ENCODE assay signal across 13 cellular contexts in the genomic region with DNA sequence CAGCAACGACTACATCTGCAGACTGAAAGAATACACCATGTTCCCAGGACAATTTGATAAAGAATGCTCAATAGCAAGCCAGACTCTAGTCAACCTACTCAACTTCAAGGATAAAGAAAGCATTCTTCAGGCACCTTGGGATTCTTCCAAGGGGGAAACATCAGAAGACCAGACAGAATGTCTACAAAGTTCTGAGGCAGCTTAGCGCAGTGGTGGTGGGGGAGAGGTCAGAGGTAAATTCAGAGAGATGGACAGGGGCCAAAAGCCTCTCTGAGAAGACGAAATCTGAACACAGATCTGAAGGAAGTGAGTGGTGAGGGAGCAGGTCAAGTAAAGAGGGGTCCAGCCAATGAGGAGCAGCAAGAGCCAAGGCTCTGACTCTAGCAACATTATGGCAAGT. TPM values are rescaled to one million over a fixed set of nuclear protein-coding genes. Genes with fewer than 3 reads are reported as not detected.
DNase-seq lines count a peak whose midpoint lies in the region; ATAC-seq and TF ChIP-seq lines count a peak whose summit lies in the region.
"Had no signal": no experiment of that assay in that cellular context is flagged by ENCODE, and none has a peak within 500 bp of the region (broad histone marks: within the 10 kb centered on the region; RNA-seq: fewer than 3 reads in every experiment).

No MANE protein-coding gene starts in this region.

- no peaks in the 10 kb centered on the region for H3K27me3 Mint-ChIP-seq in CD8-positive, alpha-beta T cell (ENCODE audit: low read depth)

- H3K9me3 Mint-ChIP-seq in CD8-positive, alpha-beta T cell = no peaks in the 10 kb centered on the region

- no peaks in the 10 kb centered on the region for H3F3A ChIP-seq in MM.1S (ENCODE audit: insufficient read depth, low read length)

- intact Hi-C loops in CD8-positive, alpha-beta T cell (cut with DNase I, micrococcal nuclease) = no loop called here
- intact Hi-C loops in esophagus squamous epithelium (cut with DNase I) (no loop called here), prostate gland (cut with DNase I) (no loop called here)

- no peak overlapping the region for H3K9ac ChIP-seq in MM.1S (ENCODE audit: low read length)

- DNase-seq in CD8-positive, alpha-beta T cell = no peak
- DNase-seq in esophagus squamous epithelium (lab: John Stamatoyannopoulos, UW) = no peak
- no peak for DNase-seq in prostate gland (ENCODE audit: low spot score)
- DNase-seq in RKO (ENCODE audit: low spot score) = no peak
- DNase-seq in GM19238 (ENCODE audit: insufficient read length, low spot score) = no peak
- no peak for DNase-seq in MM.1S
- DNase-seq: activated CD4-positive, alpha-beta T cell treated with anti-CD3 and anti-CD28 coated beads for 4 hours; Caco-2; NCI-H1105 treated with DMSO at 0.1 percent for 48 hours; NCI-H69; spleen had no signal

- no peak overlapping the region for H3K4me3 Mint-ChIP-seq in CD8-positive, alpha-beta T cell

- H3K27ac ChIP-seq in CD8-positive, alpha-beta T cell (ENCODE audit: low read depth, low read length) = no peak overlapping the region
- H3K27ac ChIP-seq in VCaP (peak overlapping the region; percentile 95), esophagus squamous epithelium (peak overlapping the region in 3 of 4 donors; percentile 38 to 71 (median 42)), prostate gland (peak overlapping the region; percentile 57 to 74), MM.1S (ENCODE audit: low read length) (no peak overlapping the region)

- no peak for TF ChIP-seq CTCF in CD8-positive, alpha-beta T cell (IDR thresholded peaks at IDR 0.05)
- no peak for TF ChIP-seq CTCF in VCaP (conservative IDR thresholded peaks at IDR 0.05)
- no peak for TF ChIP-seq CTCF in esophagus squamous epithelium (IDR thresholded peaks at IDR 0.05)
- TF ChIP-seq CTCF in prostate gland (IDR thresholded peaks at IDR 0.05) = no peak
- TF ChIP-seq CTCF in MM.1S (IDR thresholded peaks at IDR 0.05; ENCODE audit: low read length) = no peak

- H3K79me2 ChIP-seq in MM.1S (ENCODE audit: low read length) = peaks cover 43% of the 10 kb centered on the region

- 53 to 71% methylated on average over 2 to 3 of the region's 3 CpGs for WGBS in esophagus squamous epithelium, 2 donors
- WGBS in prostate gland = 10% methylated on average over 3 of the region's 3 CpGs

- no peaks in the 10 kb centered on the region for H3K27me3 ChIP-seq in CD8-positive, alpha-beta T cell (ENCODE audit: insufficient read depth, low read length)
- H3K27me3 ChIP-seq in esophagus squamous epithelium = no peaks in the 10 kb centered on the region
- no peaks in the 10 kb centered on the region for H3K27me3 ChIP-seq in prostate gland (replicated peaks; ENCODE audit: insufficient read depth)
- H3K27me3 ChIP-seq in MM.1S (replicated peaks; ENCODE audit: insufficient read depth, low read length) = no peaks in the 10 kb centered on the region

- peaks cover 8% of the 10 kb centered on the region for H3K36me3 ChIP-seq in CD8-positive, alpha-beta T cell (ENCODE audit: insufficient read depth, low read length)
- peaks cover 0 to 8% (median 0%) of the 10 kb centered on the region in 3 donors for H3K36me3 ChIP-seq in esophagus squamous epithelium
- H3K36me3 ChIP-seq in prostate gland = no peaks in the 10 kb centered on the region
- H3K36me3 ChIP-seq in MM.1S (replicated peaks; ENCODE audit: insufficient read depth, low read length) = no peaks in the 10 kb centered on the region; the same call in 1 of the 2 replicates

- peaks cover 47% of the 10 kb centered on the region for H3K4me1 Mint-ChIP-seq in CD8-positive, alpha-beta T cell (ENCODE audit: low read depth)

- H3K4me1 ChIP-seq in CD8-positive, alpha-beta T cell (ENCODE audit: insufficient read depth, low read length) = peaks cover 12% of the 10 kb centered on the region
- H3K4me1 ChIP-seq in esophagus squamous epithelium (peaks cover 0 to 96% (median 40%) of the 10 kb centered on the region in 3 donors), prostate gland (replicated peaks) (no peaks in the 10 kb centered on the region), MM.1S (ENCODE audit: low read length) (no peaks in the 10 kb centered on the region)

- H3K9me3 ChIP-seq in CD8-positive, alpha-beta T cell (ENCODE audit: low read length) = no peaks in the 10 kb centered on the region
- H3K9me3 ChIP-seq in esophagus squamous epithelium (no peaks in the 10 kb centered on the region), prostate gland (no peaks in the 10 kb centered on the region), MM.1S (replicated peaks; ENCODE audit: insufficient read depth, low read length) (no peaks in the 10 kb centered on the region)
- H3K9me3 ChIP-seq: Caco-2, spleen had no signal

- no peaks in the 10 kb centered on the region for H4K20me1 ChIP-seq in MM.1S (ENCODE audit: insufficient read depth, low read length)

- no peaks in the 10 kb centered on the region for H3K9me2 ChIP-seq in MM.1S (replicated peaks; ENCODE audit: insufficient read depth, low read length)

- no peak for ATAC-seq in CD8-positive, alpha-beta T cell
- no peak for ATAC-seq in HG03457 (IDR thresholded peaks at IDR 0.05; ENCODE audit: unreplicated experiment)

- CTCF ChIA-PET in CD8-positive, alpha-beta T cell (lab: Charles Lee) = no interaction called here

- H3K4me3 ChIP-seq in CD8-positive, alpha-beta T cell (ENCODE audit: low read depth, low read length) = no peak overlapping the region
- H3K4me3 ChIP-seq in esophagus squamous epithelium (no peak overlapping the region), prostate gland (no peak overlapping the region), MM.1S (ENCODE audit: low read length) (no peak overlapping the region)
- H3K4me3 ChIP-seq: spleen had no signal

- POLR2A ChIA-PET in CD8-positive, alpha-beta T cell (lab: Charles Lee) = no interaction called here

- TF ChIP-seq POLR2A in esophagus squamous epithelium (IDR thresholded peaks at IDR 0.05) (no peak), prostate gland (IDR thresholded peaks at IDR 0.05) (no peak)

- H3K36me3 Mint-ChIP-seq in CD8-positive, alpha-beta T cell = peaks cover 59% of the 10 kb centered on the region

- H3K4me2 ChIP-seq in MM.1S (ENCODE audit: low read depth, low read length) = no peak overlapping the region

- H3K27ac Mint-ChIP-seq in CD8-positive, alpha-beta T cell = peak overlapping the region; percentile 69

- H2AFZ ChIP-seq in MM.1S (ENCODE audit: low read length) = no peak overlapping the region

RNA-seq across cellular contexts. Expression of gene IRAK1, which starts 27.6 kb away (rescaled TPM):
- 10 to 100 TPM; 84.8 to 92.5 TPM for total RNA-seq in CD8-positive, alpha-beta T cell
- total RNA-seq in esophagus squamous epithelium = 100 to 1,000 TPM in 2 of 4 donors, 10 to 100 TPM in 2; 73.5 to 117 (median 96.8) TPM
- 100 to 1,000 TPM; 113 to 122 TPM for total RNA-seq in prostate gland

RNA-seq across cellular contexts. Expression of gene MECP2, which starts 50.3 kb away (rescaled TPM):
- 100 to 1,000 TPM; 106 to 204 TPM for total RNA-seq in CD8-positive, alpha-beta T cell
- 10 to 100 TPM; 17.7 to 38.7 (median 25.4) TPM for total RNA-seq in esophagus squamous epithelium
- total RNA-seq in prostate gland = 10 to 100 TPM; 54.4 to 85.2 TPM

Comparison
In these comparisons a context has a peak if more than half of its experiments do, and no peak if none do; other contexts are left out.
1. H3K27ac ChIP-seq: peak in VCaP (single experiment), esophagus squamous epithelium (3 of 4) and prostate gland (2 of 2); none in CD8-positive, alpha-beta T cell (single experiment) and MM.1S (single experiment).